Comparison of ENCODE assay signal across 26 cellular contexts in genomic region chr1:45155423-45155822, GRCh38.
"Had no signal": no experiment of that assay in that cellular context is flagged by ENCODE, and none has a peak within 500 bp of the region (broad histone marks: within the 10 kb centered on the region; RNA-seq: fewer than 3 reads in every experiment).

No MANE protein-coding gene starts in this region.

- H3K9me3 ChIP-seq: suprapubic skin, testis, thoracic aorta, thyroid gland, tibial artery, upper lobe of right lung, uterus, vagina had no signal

- ATAC-seq: stimulated activated effector memory CD8-positive, alpha-beta T cell treated with anti-CD3 and anti-CD28 coated beads, Interleukin-12 subunit alpha, Interleukin-12 subunit beta, amount 100 ng/mL, for 72 hours; stimulated activated memory B cell treated with anti-CD40 and anti-IgM and Interleukin-4, amounts not matched to agents 10 μg/mL and 1 μg/mL and 100 μg/mL, for 72 hours; stimulated activated naive B cell treated with anti-CD40 and anti-IgM and Interleukin-4, amounts not matched to agents 10 μg/mL and 1 μg/mL and 100 μg/mL, for 72 hours; stimulated activated naive CD8-positive, alpha-beta T cell treated with anti-CD3 and anti-CD28 coated beads, Interleukin-15, amount 100 ng/mL, for 72 hours; stimulated activated naive CD8-positive, alpha-beta T cell treated with anti-CD3 and anti-CD28 coated beads, Interleukin-15, Interleukin-2, amounts not matched to agents 100 U/mL and 50 U/mL, for 24 hours; upper lobe of right lung had no signal

- DNase-seq: stimulated activated CD4-positive, alpha-beta T cell treated with anti-CD3 and anti-CD28 coated beads, Interleukin-2, amount 100 ng/mL, for 48 hours; stimulated activated CD4-positive, alpha-beta T cell treated with anti-CD3 and anti-CD28 coated beads, Interleukin-4, amount 100 ng/mL, for 1 hour; stimulated activated CD4-positive, alpha-beta T cell treated with anti-CD3 and anti-CD28 coated beads, Interleukin-4, amount 100 ng/mL, for 24 hours; stimulated activated CD4-positive, alpha-beta T cell treated with anti-CD3 and anti-CD28 coated beads, Interleukin-4, amount 100 ng/mL, for 4 hours; stimulated activated CD8-positive, alpha-beta memory T cell treated with anti-CD3 and anti-CD28 coated beads, Interleukin-4, amount 100 ng/mL, for 48 hours; stimulated activated naive B cell treated with anti-CD40 and anti-IgM and Interleukin-4, amounts not matched to agents 10 μg/mL and 1 μg/mL and 100 μg/mL, for 72 hours; stimulated activated naive CD4-positive, alpha-beta T cell; stimulated activated naive CD4-positive, alpha-beta T cell treated with Interleukin-2 at 50 U/mL for 16 hours; stimulated activated naive CD8-positive, alpha-beta T cell treated with anti-CD3 and anti-CD28 coated beads, Interleukin-15, amount 100 ng/mL, for 72 hours; stimulated activated naive CD8-positive, alpha-beta T cell treated with anti-CD3 and anti-CD28 coated beads, Interleukin-15, Interleukin-2, amounts not matched to agents 100 U/mL and 50 U/mL, for 24 hours; stomach; substantia nigra; testis; thyroid gland; tibial artery; trophoblast cell; upper lobe of left lung; upper lobe of right lung; uterus had no signal

- H3K36me3 ChIP-seq: stomach, suprapubic skin, thoracic aorta, thyroid gland, tibial artery, tibial nerve, upper lobe of left lung, upper lobe of right lung, uterus, vagina had no signal

- H3K4me1 ChIP-seq: stomach, suprapubic skin, testis, thyroid gland, tibial nerve, upper lobe of left lung, upper lobe of right lung, uterus, vagina had no signal

- H3K27me3 ChIP-seq: stomach, suprapubic skin, testis, thyroid gland, tibial artery, tibial nerve, upper lobe of left lung, upper lobe of right lung, uterus, vagina had no signal

- H3K27ac ChIP-seq: stomach, suprapubic skin, testis, thoracic aorta, thyroid gland, tibial artery, tibial nerve, upper lobe of left lung, upper lobe of right lung, uterus, vagina had no signal

- FAIRE-seq: urothelium cell line had no signal

- H3K4me3 ChIP-seq: stomach, suprapubic skin, testis, thoracic aorta, thyroid gland, tibial artery, tibial nerve, upper lobe of left lung, upper lobe of right lung, uterus, vagina had no signal
